Comparison of ENCODE assay signal across 8 cellular contexts in the genomic region with DNA sequence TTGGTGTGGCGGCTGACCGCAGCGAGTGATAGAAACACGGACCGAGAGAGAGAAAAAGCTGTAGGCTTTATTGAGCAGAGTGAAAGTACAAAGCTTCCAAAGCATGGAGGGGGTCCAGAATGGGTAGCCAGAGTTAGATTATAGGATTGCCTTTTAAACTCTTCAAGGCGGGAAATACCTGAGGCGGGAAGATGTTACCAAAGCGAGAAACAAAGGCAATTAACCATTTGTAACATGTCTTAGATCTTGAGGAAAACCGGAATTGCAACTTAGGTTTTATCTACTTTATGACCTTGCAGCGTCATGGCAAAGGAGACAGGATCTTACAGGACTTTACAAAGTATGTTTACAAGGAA.
A peak's percentile ranks its signal among the peaks of the same experiment; 100 is the strongest.
DNase-seq lines count a peak whose midpoint lies in the region; ATAC-seq and TF ChIP-seq lines count a peak whose summit lies in the region.
"Not testable (repeated sequence)": the region's sequence is repeated elsewhere in the genome, so short reads cannot be mapped to it uniquely, and the experiment has no call there.

No MANE protein-coding gene starts in this region.

- not testable (repeated sequence) for BruUV-seq in IMR-90 (replicated peaks; lab: Mats Ljungman, UMichigan)

- H3K27me3 Mint-ChIP-seq in T-helper 1 cell treated with Interleukin-12 subunit alpha and Interleukin-12 subunit beta and Interleukin-4 antibody, amounts not matched to agents 30 μg/mL and 1 μg/mL, for 36 hours (ENCODE audit: low read depth); activated T-helper 1 cell treated with anti-CD3 and anti-CD28 coated beads, Interleukin-12 subunit alpha, Interleukin-12 subunit beta, Interleukin-2, Interleukin-4 antibody, amounts not matched to agents 30 ng/mL and 10 ng/mL and 1 ng/mL, durations not matched to agents 14 hours and 24 hours and 36 hours (ENCODE audit: insufficient read depth); stimulated activated naive CD8-positive, alpha-beta T cell treated with anti-CD3 and anti-CD28 coated beads, Interleukin-15, Interleukin-2, amounts not matched to agents 100 ng/mL and 50 ng/mL, for 24 hours: not testable (repeated sequence)
- peaks cover 11% of the 10 kb centered on the region for H3K27me3 Mint-ChIP-seq in neural progenitor cell (ENCODE audit: insufficient read depth, low read depth)

- in situ Hi-C loops in IMR-90 (cut with MboI; ENCODE audit: low sequenced_read_pairs) = loop anchor here (5.0 kb wide), 1 partner anchor 229 kb away; no protein-coding TSS in a partner anchor

- H3K36me3 ChIP-seq in BLaER1 treated with 17β-estradiol and CSF1 and Interleukin-3, amounts not matched to agents 10 nM and 100 nM; IMR-90 (ENCODE audit: control insufficient read depth, insufficient read depth, low read length); neural progenitor cell: not testable (repeated sequence)

- H3K36me3 Mint-ChIP-seq in T-helper 1 cell treated with Interleukin-12 subunit alpha and Interleukin-12 subunit beta and Interleukin-4 antibody, amounts not matched to agents 30 μg/mL and 1 μg/mL, for 36 hours (ENCODE audit: low read depth); activated T-helper 1 cell treated with anti-CD3 and anti-CD28 coated beads, Interleukin-12 subunit alpha, Interleukin-12 subunit beta, Interleukin-2, Interleukin-4 antibody, amounts not matched to agents 30 ng/mL and 10 ng/mL and 1 ng/mL, durations not matched to agents 14 hours and 24 hours and 36 hours (ENCODE audit: low read depth); neural progenitor cell; stimulated activated naive CD8-positive, alpha-beta T cell treated with anti-CD3 and anti-CD28 coated beads, Interleukin-15, Interleukin-2, amounts not matched to agents 100 ng/mL and 50 ng/mL, for 24 hours (ENCODE audit: low read depth): not testable (repeated sequence)

- not testable (repeated sequence) for H3F3A ChIP-seq in neural progenitor cell (ENCODE audit: low read depth)

- H3K9me3 Mint-ChIP-seq in T-helper 1 cell treated with Interleukin-12 subunit alpha and Interleukin-12 subunit beta and Interleukin-4 antibody, amounts not matched to agents 30 μg/mL and 1 μg/mL, for 36 hours; activated T-helper 1 cell treated with anti-CD3 and anti-CD28 coated beads, Interleukin-12 subunit alpha, Interleukin-12 subunit beta, Interleukin-2, Interleukin-4 antibody, amounts not matched to agents 30 ng/mL and 10 ng/mL and 1 ng/mL, durations not matched to agents 14 hours and 24 hours and 36 hours; neural progenitor cell; stimulated activated naive CD8-positive, alpha-beta T cell treated with anti-CD3 and anti-CD28 coated beads, Interleukin-15, Interleukin-2, amounts not matched to agents 100 ng/mL and 50 ng/mL, for 24 hours: not testable (repeated sequence)

- intact Hi-C loops in IMR-90 (cut with micrococcal nuclease) = loop anchor here (5.0 kb wide), 2 partner anchors 119 to 229 kb away; no protein-coding TSS in a partner anchor
- intact Hi-C loops in activated T-helper 1 cell treated with anti-CD3 and anti-CD28 coated beads, Interleukin-12 subunit alpha, Interleukin-12 subunit beta, Interleukin-2, Interleukin-4 antibody, amounts not matched to agents 30 ng/mL and 10 ng/mL and 1 ng/mL, durations not matched to agents 14 hours and 24 hours and 36 hours (cut with micrococcal nuclease); left colon (cut with DNase I, micrococcal nuclease): not testable (repeated sequence)

- not testable (repeated sequence) for H4K20me1 ChIP-seq in BLaER1 treated with 17β-estradiol and CSF1 and Interleukin-3, amounts not matched to agents 10 nM and 100 nM; IMR-90 (ENCODE audit: insufficient read depth, low read length); neural progenitor cell (ENCODE audit: low read depth)

- POLR2A ChIA-PET in IMR-90 (lab: Charles Lee; ENCODE audit: unreplicated experiment) = not testable (repeated sequence)

- not testable (repeated sequence) for H2BK120ac ChIP-seq in IMR-90 (ENCODE audit: low read depth, low read length)

- H2BK15ac ChIP-seq in IMR-90 (ENCODE audit: low read depth, low read length) = not testable (repeated sequence)

- peak overlapping the region; percentile 63 to 92 (median 82) for H3K4me2 ChIP-seq in BLaER1 treated with 17β-estradiol and CSF1 and Interleukin-3, amounts not matched to agents 10 nM and 100 nM
- H3K4me2 ChIP-seq in IMR-90 (ENCODE audit: low read depth, low read length); neural progenitor cell: not testable (repeated sequence)

- H2AK5ac ChIP-seq in IMR-90 (ENCODE audit: low read depth, low read length) = not testable (repeated sequence)

- ATAC-seq in IMR-90 (ENCODE audit: low read depth) = not testable (repeated sequence)
- peak; percentile 47 for ATAC-seq in left colon

- H2BK20ac ChIP-seq in IMR-90 (ENCODE audit: low read depth, low read length) = not testable (repeated sequence)

- H2AFZ ChIP-seq in IMR-90 (replicated peaks; ENCODE audit: low read length, poor library complexity) (peak overlapping the region; percentile 65), neural progenitor cell (replicated peaks) (peak overlapping the region; percentile 74)

- H3K4ac ChIP-seq in IMR-90 (ENCODE audit: low read depth, low read length) = not testable (repeated sequence)

- peaks cover 26% of the 10 kb centered on the region for H3K4me1 Mint-ChIP-seq in T-helper 1 cell treated with Interleukin-12 subunit alpha and Interleukin-12 subunit beta and Interleukin-4 antibody, amounts not matched to agents 30 μg/mL and 1 μg/mL, for 36 hours (ENCODE audit: low read depth)
- peaks cover 35% of the 10 kb centered on the region for H3K4me1 Mint-ChIP-seq in activated T-helper 1 cell treated with anti-CD3 and anti-CD28 coated beads, Interleukin-12 subunit alpha, Interleukin-12 subunit beta, Interleukin-2, Interleukin-4 antibody, amounts not matched to agents 30 ng/mL and 10 ng/mL and 1 ng/mL, durations not matched to agents 14 hours and 24 hours and 36 hours (ENCODE audit: low read depth)
- H3K4me1 Mint-ChIP-seq in neural progenitor cell = peaks cover 10% of the 10 kb centered on the region
- peaks cover 57% of the 10 kb centered on the region for H3K4me1 Mint-ChIP-seq in stimulated activated naive CD8-positive, alpha-beta T cell treated with anti-CD3 and anti-CD28 coated beads, Interleukin-15, Interleukin-2, amounts not matched to agents 100 ng/mL and 50 ng/mL, for 24 hours (ENCODE audit: low read depth)

- not testable (repeated sequence) for H3K56ac ChIP-seq in IMR-90 (ENCODE audit: extremely low read depth, insufficient read depth, low read length)

- H4K5ac ChIP-seq in IMR-90 (ENCODE audit: low read depth, low read length) = not testable (repeated sequence)

- H3K4me1 ChIP-seq in BLaER1 treated with 17β-estradiol and CSF1 and Interleukin-3, amounts not matched to agents 10 nM and 100 nM = peaks cover 35 to 54% (median 42%) of the 10 kb centered on the region in 10 experiments
- H3K4me1 ChIP-seq in IMR-90 (ENCODE audit: control insufficient read depth, insufficient read depth, low read length); neural progenitor cell: not testable (repeated sequence)

- not testable (repeated sequence) for H3K23ac ChIP-seq in IMR-90 (ENCODE audit: low read depth, low read length)

- TF ChIP-seq CTCF in IMR-90 (conservative IDR thresholded peaks at IDR 0.05; ENCODE audit: low read depth, low read length); neural progenitor cell (IDR thresholded peaks at IDR 0.05): not testable (repeated sequence)

- H3K14ac ChIP-seq in IMR-90 (replicated peaks; ENCODE audit: low read depth, low read length) = not testable (repeated sequence)

- CTCF ChIA-PET in IMR-90 (lab: Yijun Ruan, JAX) = interaction anchor here (0.6 to 3.7 kb wide), 22 partner anchors 8 to 955 kb away, joined by 3 to 35 read pairs (median 4); no protein-coding TSS in a partner anchor

- not testable (repeated sequence) for H2BK5ac ChIP-seq in IMR-90 (ENCODE audit: low read depth, low read length, poor library complexity, severe bottlenecking)

- peak overlapping the region; percentile 65 for H3K27ac Mint-ChIP-seq in T-helper 1 cell treated with Interleukin-12 subunit alpha and Interleukin-12 subunit beta and Interleukin-4 antibody, amounts not matched to agents 30 μg/mL and 1 μg/mL, for 36 hours
- H3K27ac Mint-ChIP-seq in activated T-helper 1 cell treated with anti-CD3 and anti-CD28 coated beads, Interleukin-12 subunit alpha, Interleukin-12 subunit beta, Interleukin-2, Interleukin-4 antibody, amounts not matched to agents 30 ng/mL and 10 ng/mL and 1 ng/mL, durations not matched to agents 14 hours and 24 hours and 36 hours; neural progenitor cell: not testable (repeated sequence)
- H3K27ac Mint-ChIP-seq in stimulated activated naive CD8-positive, alpha-beta T cell treated with anti-CD3 and anti-CD28 coated beads, Interleukin-15, Interleukin-2, amounts not matched to agents 100 ng/mL and 50 ng/mL, for 24 hours = peak overlapping the region; percentile 90

- H3K9ac ChIP-seq in BLaER1 treated with 17β-estradiol and CSF1 and Interleukin-3, amounts not matched to agents 10 nM and 100 nM = peak overlapping the region; percentile 16 to 80 (median 65); a peak in 20 of 22 replicates
- not testable (repeated sequence) for H3K9ac ChIP-seq in IMR-90 (ENCODE audit: low read depth, low read length); neural progenitor cell

- not testable (repeated sequence) for TF ChIP-seq POLR2A in IMR-90 (IDR thresholded peaks at IDR 0.05; ENCODE audit: low read depth, low read length)

- H3K79me1 ChIP-seq in IMR-90 (ENCODE audit: low read depth in 1 of 2, low read length in 2 of 2) = not testable (repeated sequence)

- H4K8ac ChIP-seq in IMR-90 (ENCODE audit: low read depth in 2 of 2, low read length in 2 of 2) = 0 out of 4 replicates have a peak overlapping the region, but pooled peaks of 1 of the 2 experiments have one; percentile 6

- 90% methylated on average over 4 of the region's 10 CpGs; no CpG with 5 or more reads in 1 of the 2 experiments for WGBS in IMR-90 (ENCODE audit: extremely low coverage in 2 of 2, insufficient read length in 1 of 2), 2 experiments

- H3K27me3 ChIP-seq in BLaER1 treated with 17β-estradiol and CSF1 and Interleukin-3, amounts not matched to agents 10 nM and 100 nM; IMR-90 (ENCODE audit: control insufficient read depth, insufficient read depth, low read length); neural progenitor cell: not testable (repeated sequence)

- H3K4me3 ChIP-seq in BLaER1 treated with 17β-estradiol and CSF1 and Interleukin-3, amounts not matched to agents 10 nM and 100 nM = peak overlapping the region in 7 of 10 experiments; percentile 46 to 69 (median 55); a peak in 12 of 20 replicates
- H3K4me3 ChIP-seq in IMR-90 (ENCODE audit: insufficient read depth, low read depth, low read length); neural progenitor cell: not testable (repeated sequence)

- peak overlapping the region; percentile 28 to 85 (median 74); a peak in 21 of 22 replicates for H3K27ac ChIP-seq in BLaER1 treated with 17β-estradiol and CSF1 and Interleukin-3, amounts not matched to agents 10 nM and 100 nM
- H3K27ac ChIP-seq in IMR-90 (ENCODE audit: insufficient read depth, low read length); neural progenitor cell: not testable (repeated sequence)
- H3K27ac ChIP-seq in cingulate gyrus (ENCODE audit: low read depth, low read length) = peak overlapping the region; percentile 39

- H2AK9ac ChIP-seq in IMR-90 (replicated peaks; ENCODE audit: low read depth, low read length, poor library complexity) = not testable (repeated sequence)

- not testable (repeated sequence) for H4K91ac ChIP-seq in IMR-90 (ENCODE audit: insufficient read depth, low read depth, low read length)

- H3K9me3 ChIP-seq in BLaER1 treated with 17β-estradiol and CSF1 and Interleukin-3, amounts not matched to agents 10 nM and 100 nM (replicated peaks in 1 of 11); IMR-90 (ENCODE audit: control insufficient read depth, insufficient read depth, low read length); neural progenitor cell (ENCODE audit: low read depth): not testable (repeated sequence)

- not testable (repeated sequence) for H3K79me2 ChIP-seq in neural progenitor cell (ENCODE audit: low read depth)

- not testable (repeated sequence) for H3K9me1 ChIP-seq in IMR-90 (ENCODE audit: insufficient read depth, low read length)

- TF ChIP-seq RAD21 in IMR-90 (IDR thresholded peaks at IDR 0.05; ENCODE audit: low read length) = not testable (repeated sequence)

- dilution Hi-C loops in IMR-90 (cut with HindIII; ENCODE audit: low sequenced_read_pairs, unreplicated experiment) = not testable (repeated sequence)

- not testable (repeated sequence) for H3K18ac ChIP-seq in IMR-90 (ENCODE audit: low read depth, low read length)

- H3K4me3 Mint-ChIP-seq in T-helper 1 cell treated with Interleukin-12 subunit alpha and Interleukin-12 subunit beta and Interleukin-4 antibody, amounts not matched to agents 30 μg/mL and 1 μg/mL, for 36 hours = peak overlapping the region; percentile 63
- peak overlapping the region; percentile 64 for H3K4me3 Mint-ChIP-seq in activated T-helper 1 cell treated with anti-CD3 and anti-CD28 coated beads, Interleukin-12 subunit alpha, Interleukin-12 subunit beta, Interleukin-2, Interleukin-4 antibody, amounts not matched to agents 30 ng/mL and 10 ng/mL and 1 ng/mL, durations not matched to agents 14 hours and 24 hours and 36 hours
- not testable (repeated sequence) for H3K4me3 Mint-ChIP-seq in neural progenitor cell
- peak overlapping the region; percentile 82 for H3K4me3 Mint-ChIP-seq in stimulated activated naive CD8-positive, alpha-beta T cell treated with anti-CD3 and anti-CD28 coated beads, Interleukin-15, Interleukin-2, amounts not matched to agents 100 ng/mL and 50 ng/mL, for 24 hours

- DNase-seq in IMR-90; activated T-helper 1 cell treated with anti-CD3 and anti-CD28 coated beads, Interleukin-12 subunit alpha, Interleukin-12 subunit beta, Interleukin-2, Interleukin-4 antibody, amounts not matched to agents 30 ng/mL and 10 ng/mL and 1 ng/mL, durations not matched to agents 14 hours and 24 hours and 36 hours (ENCODE audit: low spot score); left colon; neural progenitor cell (ENCODE audit: low spot score): not testable (repeated sequence)
